9 cellular contexts compared by ENCODE assay signal in genomic region chr15:43622068-43622758, GRCh38. TPM values are rescaled to one million over a fixed set of nuclear protein-coding genes. Genes with fewer than 3 reads are reported as not detected.
DNase-seq lines count a peak whose midpoint lies in the region; ATAC-seq and TF ChIP-seq lines count a peak whose summit lies in the region.
"Not testable (repeated sequence)": the region's sequence is repeated elsewhere in the genome, so short reads cannot be mapped to it uniquely, and the experiment has no call there.
"Had no signal": no experiment of that assay in that cellular context is flagged by ENCODE, and none has a peak within 500 bp of the region (broad histone marks: within the 10 kb centered on the region; RNA-seq: fewer than 3 reads in every experiment).

No MANE protein-coding gene starts in this region.

- DNase-seq in COLO829 (ENCODE audit: low spot score) (peak; percentile 53), H4 (ENCODE audit: low spot score) (peak; percentile 78), NCI-H146 (lab: John Stamatoyannopoulos, UW) (peak; percentile 42), RPMI7951 (ENCODE audit: low read depth) (peak; percentile 71), astrocyte of the hippocampus (ENCODE audit: low read depth, low spot score) (peak; percentile 5), foreskin melanocyte (peak; percentile 65)
- DNase-seq in right lobe of liver, result not testable (repeated sequence)

- H3K27ac ChIP-seq in right lobe of liver, result not testable (repeated sequence)

- H3K4me3 ChIP-seq in right lobe of liver, result not testable (repeated sequence)

- not testable (repeated sequence) for H3K27me3 ChIP-seq in right lobe of liver

- not testable (repeated sequence) for H3K4me1 ChIP-seq in right lobe of liver

- not testable (repeated sequence) for TF ChIP-seq POLR2A in right lobe of liver (IDR thresholded peaks at IDR 0.05)

- not testable (repeated sequence) for H3K9me3 ChIP-seq in right lobe of liver

- intact Hi-C loops in right lobe of liver (cut with DNase I), result not testable (repeated sequence)

- peak in 3 of 4 donors; percentile 20 to 83 (median 38) for ATAC-seq in right lobe of liver

- not testable (repeated sequence) for H3K36me3 ChIP-seq in right lobe of liver

- not testable (repeated sequence) for TF ChIP-seq CTCF in right lobe of liver (IDR thresholded peaks at IDR 0.05)

- WGBS in right lobe of liver (ENCODE audit: insufficient coverage, low coverage, low lambda C conversion rate, missing lambda C conversion rate), result 59% methylated on average over 4 of the region's 6 CpGs

RNA-seq across cellular contexts. Expression of gene STRC, which starts 3.6 kb away (rescaled TPM):
- total RNA-seq in H4 (2014; rRNA removed; shearing (Covaris generic)), result 0.08 TPM in 1 of 2 replicates, not detected in the other
- not detected in 2 replicates for total RNA-seq in RPMI7951 (2014; rRNA removed; shearing (Covaris generic))
- 1 to 10 TPM in 2 of 6 experiments, under 1 TPM in 3, not detected in 1; 0.11 to 1.4 (median 0.83) TPM for total RNA-seq in right lobe of liver
- total RNA-seq: SJSA1 had no signal

RNA-seq across cellular contexts. Expression of gene CATSPER2, which starts 26.4 kb away (rescaled TPM):
- total RNA-seq in H4 (2014; rRNA removed; shearing (Covaris generic)), result not detected in 2 replicates
- 0.60 and 1.9 TPM in 2 replicates for total RNA-seq in RPMI7951 (2014; rRNA removed; shearing (Covaris generic))
- 1 to 10 TPM in 4 of 6 experiments, under 1 TPM in 2; 0.74 to 3.2 (median 1.9) TPM for total RNA-seq in right lobe of liver

RNA-seq across cellular contexts. Expression of gene CKMT1B, which starts 28.4 kb away (rescaled TPM):
- total RNA-seq in H4 (2014; rRNA removed; shearing (Covaris generic)), result 0.95 TPM in 1 of 2 replicates, not detected in the other
- not detected in 2 replicates for total RNA-seq in RPMI7951 (2014; rRNA removed; shearing (Covaris generic))
- total RNA-seq in right lobe of liver, result not detected
- total RNA-seq: CD4-positive, CD25-positive, alpha-beta regulatory T cell; SJSA1 had no signal

RNA-seq across cellular contexts. Expression of gene PPIP5K1, which starts 32.2 kb away (rescaled TPM):
- total RNA-seq in H4 (2014; rRNA removed; shearing (Covaris generic)), result 6.0 and 7.7 TPM in 2 replicates
- 16.7 and 16.9 TPM in 2 replicates for total RNA-seq in RPMI7951 (2014; rRNA removed; shearing (Covaris generic))
- 10 to 100 TPM; 11.6 to 23.2 (median 16.5) TPM for total RNA-seq in right lobe of liver
